ENCODE assay signal across 8 cellular contexts in genomic region chr14:73754911-73755360, GRCh38. TPM values are rescaled to one million over a fixed set of nuclear protein-coding genes. Genes with fewer than 3 reads are reported as not detected.
A peak's percentile ranks its signal among the peaks of the same experiment; 100 is the strongest.
DNase-seq lines count a peak whose midpoint lies in the region; ATAC-seq lines count a peak whose summit lies in the region.

No MANE protein-coding gene starts in this region.

- peak overlapping the region; percentile 66 for H3K4me3 ChIP-seq in adipocyte (ENCODE audit: low read length)

- H3K4me1 ChIP-seq in adipocyte (ENCODE audit: control insufficient read depth, insufficient read depth, low read length): peaks cover 86% of the 10 kb centered on the region

- no peaks in the 10 kb centered on the region for H3K36me3 ChIP-seq in adipocyte (ENCODE audit: control insufficient read depth, insufficient read depth, low read length, severe bottlenecking)

- H3K27ac Mint-ChIP-seq in immature natural killer cell: peak overlapping the region; percentile 93 to 99 (median 97)
- peak overlapping the region; percentile 94 to 98 for H3K27ac Mint-ChIP-seq in stimulated activated naive CD8-positive, alpha-beta T cell treated with anti-CD3 and anti-CD28 coated beads, Interleukin-15, amount 100 ng/mL, for 72 hours

- peak overlapping the region; percentile 82 to 91 (median 88) for H3K4me3 Mint-ChIP-seq in immature natural killer cell
- peak overlapping the region; percentile 93 to 96 for H3K4me3 Mint-ChIP-seq in stimulated activated naive CD8-positive, alpha-beta T cell treated with anti-CD3 and anti-CD28 coated beads, Interleukin-15, amount 100 ng/mL, for 72 hours

- H3K9me3 ChIP-seq in adipocyte (ENCODE audit: control insufficient read depth, low read length): no peaks in the 10 kb centered on the region

- H3K9me3 Mint-ChIP-seq in immature natural killer cell: no peaks in the 10 kb centered on the region
- no peaks in the 10 kb centered on the region for H3K9me3 Mint-ChIP-seq in stimulated activated naive CD8-positive, alpha-beta T cell treated with anti-CD3 and anti-CD28 coated beads, Interleukin-15, amount 100 ng/mL, for 72 hours

- no peak for ATAC-seq in stimulated activated naive CD8-positive, alpha-beta T cell treated with anti-CD3 and anti-CD28 coated beads, Interleukin-15, amount 100 ng/mL, for 72 hours
- no peak for ATAC-seq in HG02678 (IDR thresholded peaks at IDR 0.05; ENCODE audit: unreplicated experiment)
- ATAC-seq in HG03196 (IDR thresholded peaks at IDR 0.05; ENCODE audit: unreplicated experiment): no peak

- peak overlapping the region; percentile 70 for H3K9ac ChIP-seq in adipocyte (ENCODE audit: low read length)

- no peaks in the 10 kb centered on the region for H3K27me3 ChIP-seq in adipocyte (replicated peaks; ENCODE audit: control insufficient read depth, insufficient read depth, low read length)

- H3K36me3 Mint-ChIP-seq in immature natural killer cell: no peaks in the 10 kb centered on the region

- H3K4me1 Mint-ChIP-seq in immature natural killer cell: peaks cover 88 to 89% of the 10 kb centered on the region in 2 donors
- H3K4me1 Mint-ChIP-seq in stimulated activated naive CD8-positive, alpha-beta T cell treated with anti-CD3 and anti-CD28 coated beads, Interleukin-15, amount 100 ng/mL, for 72 hours: peaks cover 89% of the 10 kb centered on the region

- peaks cover 12 to 41% (median 25%) of the 10 kb centered on the region in 3 donors for H3K27me3 Mint-ChIP-seq in immature natural killer cell (ENCODE audit: low read depth in 3 of 3)
- no peaks in the 10 kb centered on the region for H3K27me3 Mint-ChIP-seq in stimulated activated naive CD8-positive, alpha-beta T cell treated with anti-CD3 and anti-CD28 coated beads, Interleukin-15, amount 100 ng/mL, for 72 hours

- DNase-seq in DMS 273 (lab: John Stamatoyannopoulos, UW; ENCODE audit: unreplicated experiment) (peak; percentile 57), DMS 273 treated with DMSO at 0.1 percent for 48 hours (lab: John Stamatoyannopoulos, UW) (no peak), adipocyte (ENCODE audit: low read depth) (peak; percentile 66), immature natural killer cell (no peak), NCI-H2029 (lab: John Stamatoyannopoulos, UW) (no peak)
- no peak for DNase-seq in stimulated activated naive CD8-positive, alpha-beta T cell treated with anti-CD3 and anti-CD28 coated beads, Interleukin-15, amount 100 ng/mL, for 72 hours

RNA-seq across cellular contexts. Expression of gene PNMA1, which starts 40.8 kb away (rescaled TPM):
- polyA plus RNA-seq in immature natural killer cell: 10 to 100 TPM; 19.6 to 39.2 (median 23.8) TPM

Comparison
In these comparisons a context has a peak if more than half of its experiments do, and no peak if none do; other contexts are left out.
1. DNase-seq: peak in DMS 273 (single experiment) and adipocyte (single experiment); none in DMS 273 treated with DMSO at 0.1 percent for 48 hours (single experiment), immature natural killer cell (0 of 3), stimulated activated naive CD8-positive, alpha-beta T cell treated with anti-CD3 and anti-CD28 coated beads, Interleukin-15, amount 100 ng/mL, for 72 hours (0 of 2) and NCI-H2029 (single experiment).